ENCODE assay signal across 8 cellular contexts in the genomic region with DNA sequence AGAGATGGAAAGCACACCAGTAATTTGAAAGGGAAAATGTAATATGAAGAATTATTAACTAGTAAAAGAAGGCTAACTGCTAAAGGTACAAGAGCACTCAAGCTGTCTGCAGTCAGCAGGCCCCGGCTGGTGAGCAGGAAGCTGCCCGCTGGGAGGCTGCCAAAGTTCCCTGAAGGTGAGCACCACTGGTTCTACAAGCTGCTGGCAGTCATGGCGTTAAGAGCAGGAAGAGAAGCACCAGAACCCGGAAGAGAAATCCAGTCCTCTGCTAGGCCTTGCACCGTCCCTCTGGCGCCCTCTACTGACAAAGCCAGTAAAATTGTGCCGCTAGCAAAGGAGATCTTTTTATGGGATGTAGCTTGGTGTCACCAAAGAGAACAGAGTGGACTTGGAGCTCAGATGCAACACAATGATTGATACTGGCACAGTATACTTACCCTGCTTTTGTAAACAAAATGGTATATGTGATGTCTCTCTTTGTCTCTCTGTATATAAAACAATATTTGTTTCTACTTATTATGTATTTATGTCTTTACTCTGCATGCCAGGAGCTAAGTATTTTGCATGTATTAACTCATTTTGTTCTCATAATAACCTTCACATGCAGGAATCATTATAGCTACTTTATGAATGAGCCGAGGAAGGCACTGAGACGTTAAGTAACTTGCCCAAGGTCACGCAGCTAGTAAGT. TPM values are rescaled to one million over a fixed set of nuclear protein-coding genes. Genes with fewer than 3 reads are reported as not detected.
DNase-seq lines count a peak whose midpoint lies in the region; ATAC-seq and TF ChIP-seq lines count a peak whose summit lies in the region.

No MANE protein-coding gene starts in this region.

- H3K9ac ChIP-seq in Karpas-422 (ENCODE audit: low read length), result peak overlapping the region; percentile 74
- H3K9ac ChIP-seq in fibroblast of lung (ENCODE audit: insufficient read depth, low read length), result no peak overlapping the region
- no peak overlapping the region for H3K9ac ChIP-seq in neural cell (ENCODE audit: low read length)

- H3K27me3 ChIP-seq in Karpas-422 (ENCODE audit: low read length) (no peaks in the 10 kb centered on the region), fibroblast of lung (ENCODE audit: control insufficient read depth, insufficient read depth, low read length) (no peaks in the 10 kb centered on the region), neural cell (ENCODE audit: insufficient read depth, low read depth, low read length) (no peaks in the 10 kb centered on the region)

- peak overlapping the region; percentile 98 for H3K27ac Mint-ChIP-seq in activated T-cell treated with anti-CD3 and anti-CD28 coated beads, Interleukin-2, amount 50 U/mL, for 24 hours
- peak overlapping the region; percentile 83 for H3K27ac Mint-ChIP-seq in stimulated activated naive CD8-positive, alpha-beta T cell treated with anti-CD3 and anti-CD28 coated beads, Interleukin-15, Interleukin-2, amounts not matched to agents 100 ng/mL and 50 ng/mL, for 24 hours

- H3K9me3 Mint-ChIP-seq in activated T-cell treated with anti-CD3 and anti-CD28 coated beads, Interleukin-2, amount 50 U/mL, for 24 hours, result no peaks in the 10 kb centered on the region
- H3K9me3 Mint-ChIP-seq in stimulated activated naive CD8-positive, alpha-beta T cell treated with anti-CD3 and anti-CD28 coated beads, Interleukin-15, Interleukin-2, amounts not matched to agents 100 ng/mL and 50 ng/mL, for 24 hours, result no peaks in the 10 kb centered on the region

- DNase-seq in DMS79 (lab: John Stamatoyannopoulos, UW), result peak; percentile 97
- DNase-seq in Karpas-422, result peak; percentile 98
- DNase-seq in activated T-cell treated with anti-CD3 and anti-CD28 coated beads, Interleukin-2, amount 50 U/mL, for 24 hours, result peak; percentile 85
- peak; percentile 78 to 91 for DNase-seq in fibroblast of lung (ENCODE audit: low read depth in 2 of 2)

- H3K4me3 ChIP-seq in Karpas-422 (ENCODE audit: low read length), result peak overlapping the region; percentile 70
- H3K4me3 ChIP-seq in fibroblast of lung (replicated peaks in 1 of 4; ENCODE audit: control extremely low read depth in 1 of 4, insufficient read depth in 1 of 4, low read depth in 3 of 4, low read length in 4 of 4), result peak overlapping the region in 1 of 4 experiments; percentile 12
- H3K4me3 ChIP-seq in neural cell (ENCODE audit: low read length), result no peak overlapping the region

- TF ChIP-seq CTCF in fibroblast of lung (conservative IDR thresholded peaks at IDR 0.05 in 1 of 2, IDR thresholded peaks at IDR 0.05 in 1 of 2; ENCODE audit: low read depth in 1 of 2, low read length in 2 of 2) (peak; percentile 94 to 96), neural cell (IDR thresholded peaks at IDR 0.05; ENCODE audit: poor library complexity, severe bottlenecking) (peak; percentile 66)

- no peaks in the 10 kb centered on the region for H3K9me2 ChIP-seq in Karpas-422 (replicated peaks; ENCODE audit: insufficient read depth, low read length)
- H3K9me2 ChIP-seq in neural cell (ENCODE audit: insufficient read depth, low read length), result no peaks in the 10 kb centered on the region

- no peaks in the 10 kb centered on the region for H3K27me3 Mint-ChIP-seq in activated T-cell treated with anti-CD3 and anti-CD28 coated beads, Interleukin-2, amount 50 U/mL, for 24 hours
- H3K27me3 Mint-ChIP-seq in stimulated activated naive CD8-positive, alpha-beta T cell treated with anti-CD3 and anti-CD28 coated beads, Interleukin-15, Interleukin-2, amounts not matched to agents 100 ng/mL and 50 ng/mL, for 24 hours, result no peaks in the 10 kb centered on the region

- H3K4me2 ChIP-seq in Karpas-422 (ENCODE audit: low read depth, low read length, poor library complexity, severe bottlenecking), result peak overlapping the region; percentile 80
- H3K4me2 ChIP-seq in fibroblast of lung (ENCODE audit: extremely low read depth, insufficient read depth, low read length), result peak overlapping the region; percentile 16
- no peak overlapping the region for H3K4me2 ChIP-seq in neural cell (ENCODE audit: low read length)

- H3K79me2 ChIP-seq in Karpas-422 (ENCODE audit: low read length), result peaks cover 26% of the 10 kb centered on the region
- no peaks in the 10 kb centered on the region for H3K79me2 ChIP-seq in fibroblast of lung (ENCODE audit: control insufficient read depth, insufficient read depth, low read length)
- no peaks in the 10 kb centered on the region for H3K79me2 ChIP-seq in neural cell (replicated peaks; ENCODE audit: insufficient read depth, low read length)

- no peaks in the 10 kb centered on the region for H3K9me3 ChIP-seq in Karpas-422 (ENCODE audit: low read length)
- no peaks in the 10 kb centered on the region for H3K9me3 ChIP-seq in fibroblast of lung (ENCODE audit: control insufficient read depth, insufficient read depth, low read depth, low read length)
- H3K9me3 ChIP-seq in neural cell (ENCODE audit: low read length), result no peaks in the 10 kb centered on the region

- peaks cover 44% of the 10 kb centered on the region for H3K4me1 ChIP-seq in Karpas-422 (ENCODE audit: low read length)
- H3K4me1 ChIP-seq in fibroblast of lung (ENCODE audit: control insufficient read depth, extremely low read depth, insufficient read depth, low read length), result peaks cover 6% of the 10 kb centered on the region

- peaks cover 55% of the 10 kb centered on the region for H3K4me1 Mint-ChIP-seq in activated T-cell treated with anti-CD3 and anti-CD28 coated beads, Interleukin-2, amount 50 U/mL, for 24 hours (ENCODE audit: low read depth)
- peaks cover 57% of the 10 kb centered on the region for H3K4me1 Mint-ChIP-seq in stimulated activated naive CD8-positive, alpha-beta T cell treated with anti-CD3 and anti-CD28 coated beads, Interleukin-15, Interleukin-2, amounts not matched to agents 100 ng/mL and 50 ng/mL, for 24 hours (ENCODE audit: low read depth)

- H4K20me1 ChIP-seq in Karpas-422 (ENCODE audit: insufficient read depth, low read depth, low read length) (no peaks in the 10 kb centered on the region), fibroblast of lung (ENCODE audit: control insufficient read depth, extremely low read depth, insufficient read depth, low read length) (no peaks in the 10 kb centered on the region), neural cell (ENCODE audit: insufficient read depth) (no peaks in the 10 kb centered on the region)

- H3K36me3 ChIP-seq in Karpas-422 (ENCODE audit: insufficient read depth, low read length), result no peaks in the 10 kb centered on the region
- H3K36me3 ChIP-seq in fibroblast of lung (ENCODE audit: control insufficient read depth, insufficient read depth, low read length), result no peaks in the 10 kb centered on the region
- no peaks in the 10 kb centered on the region for H3K36me3 ChIP-seq in neural cell (ENCODE audit: insufficient read depth, low read length)

- peak overlapping the region; percentile 97 for H3K4me3 Mint-ChIP-seq in activated T-cell treated with anti-CD3 and anti-CD28 coated beads, Interleukin-2, amount 50 U/mL, for 24 hours
- H3K4me3 Mint-ChIP-seq in stimulated activated naive CD8-positive, alpha-beta T cell treated with anti-CD3 and anti-CD28 coated beads, Interleukin-15, Interleukin-2, amounts not matched to agents 100 ng/mL and 50 ng/mL, for 24 hours, result peak overlapping the region; percentile 97

- H2AFZ ChIP-seq in Karpas-422 (ENCODE audit: low read length) (peak overlapping the region; percentile 59), fibroblast of lung (ENCODE audit: low read length) (peak overlapping the region; percentile 91), neural cell (ENCODE audit: low read depth, low read length) (peak overlapping the region; percentile 7)

- no peak for TF ChIP-seq EP300 in neural cell (conservative IDR thresholded peaks at IDR 0.05; ENCODE audit: poor library complexity, severe bottlenecking)

- TF ChIP-seq RAD21 in neural cell (conservative IDR thresholded peaks at IDR 0.05), result peak; percentile 36

- peaks cover 35% of the 10 kb centered on the region for H3K36me3 Mint-ChIP-seq in activated T-cell treated with anti-CD3 and anti-CD28 coated beads, Interleukin-2, amount 50 U/mL, for 24 hours (ENCODE audit: low read depth)
- H3K36me3 Mint-ChIP-seq in stimulated activated naive CD8-positive, alpha-beta T cell treated with anti-CD3 and anti-CD28 coated beads, Interleukin-15, Interleukin-2, amounts not matched to agents 100 ng/mL and 50 ng/mL, for 24 hours (ENCODE audit: low read depth), result peaks cover 16% of the 10 kb centered on the region

- peak; percentile 51 for ATAC-seq in GM21717 (IDR thresholded peaks at IDR 0.05; ENCODE audit: unreplicated experiment)

- H3K27ac ChIP-seq in Karpas-422 (ENCODE audit: low read length) (peak overlapping the region; percentile 65), fibroblast of lung (ENCODE audit: insufficient read depth, low read length) (no peak overlapping the region), neural cell (ENCODE audit: low read length) (no peak overlapping the region)

- H3F3A ChIP-seq in neural cell (ENCODE audit: insufficient read depth, low read length, poor library complexity, severe bottlenecking), result no peaks in the 10 kb centered on the region

TF ChIP-seq in PFSK-1, 5 proteins besides CTCF, POLR2A, EP300 and RAD21 (continues in another document):
- no peak for TF ChIP-seq SIN3A (IDR thresholded peaks at IDR 0.05; ENCODE audit: borderline replicate concordance, insufficient read depth, low read length)
- peak; percentile 11 for TF ChIP-seq FOXP2 (optimal IDR thresholded peaks at IDR 0.05; ENCODE audit: borderline replicate concordance, extremely low read depth, extremely low read length, insufficient read depth)

TF ChIP-seq in neural cell, 6 proteins besides CTCF, POLR2A, EP300 and RAD21 (continues in another document):
- no peak for TF ChIP-seq TAF1 (IDR thresholded peaks at IDR 0.05; ENCODE audit: low read depth)
- peak; percentile 32 for TF ChIP-seq SMC3 (conservative IDR thresholded peaks at IDR 0.05; ENCODE audit: poor library complexity)
- no peak for TF ChIP-seq EZH2 (IDR thresholded peaks at IDR 0.05; ENCODE audit: borderline replicate concordance, insufficient read depth, low read length, poor library complexity, severe bottlenecking)

RNA-seq across cellular contexts. Expression of a gene that starts 28.1 kb away (rescaled TPM):
- 28.5 and 114 TPM in 2 replicates for total RNA-seq in Karpas-422 (2014; rRNA removed; shearing (Covaris generic); ENCODE audit: low replicate concordance)
- polyA plus RNA-seq in PFSK-1 (2012; ENCODE audit: insufficient read length, low read depth), result 9.9 TPM
- total RNA-seq in fibroblast of lung, result 31.5 and 38.3 TPM in 2 replicates
- polyA plus RNA-seq in fibroblast of lung, result 19.7 and 22.6 TPM in 2 replicates
- 12.6 and 15.2 TPM in 2 replicates for polyA plus RNA-seq in fibroblast of lung (2012)
- polyA minus RNA-seq in fibroblast of lung (ENCODE audit: low replicate concordance), result 3.8 and 4.9 TPM in 2 replicates
- polyA plus RNA-seq in neural cell, result 0.72 TPM in 1 of 2 replicates, not detected in the other
- polyA minus RNA-seq in neural cell, result not detected in 2 replicates

RNA-seq across cellular contexts. Expression of a gene that starts 49.3 kb away (rescaled TPM):
- total RNA-seq in Karpas-422 (2014; rRNA removed; shearing (Covaris generic); ENCODE audit: low replicate concordance), result 0.48 and 5.2 TPM in 2 replicates
- polyA plus RNA-seq in PFSK-1 (2012; ENCODE audit: insufficient read length, low read depth), result 0.46 TPM
- 4.9 and 8.1 TPM in 2 replicates for total RNA-seq in fibroblast of lung
- 5.0 and 5.5 TPM in 2 replicates for polyA plus RNA-seq in fibroblast of lung
- 2.5 and 2.9 TPM in 2 replicates for polyA plus RNA-seq in fibroblast of lung (2012)
- polyA minus RNA-seq in fibroblast of lung (ENCODE audit: low replicate concordance), result 2.2 and 6.8 TPM in 2 replicates
- not detected in 2 replicates for polyA plus RNA-seq in neural cell
- polyA minus RNA-seq in neural cell, result not detected in 2 replicates

Comparison
In these comparisons a context has a peak if more than half of its experiments do, and no peak if none do; other contexts are left out.
1. H2AFZ ChIP-seq: peak in every context shown above with its lines; median percentile 91 in fibroblast of lung; 59 in Karpas-422; 7 in neural cell.